Comparison of ENCODE assay signal across 10 cellular contexts in the genomic region with DNA sequence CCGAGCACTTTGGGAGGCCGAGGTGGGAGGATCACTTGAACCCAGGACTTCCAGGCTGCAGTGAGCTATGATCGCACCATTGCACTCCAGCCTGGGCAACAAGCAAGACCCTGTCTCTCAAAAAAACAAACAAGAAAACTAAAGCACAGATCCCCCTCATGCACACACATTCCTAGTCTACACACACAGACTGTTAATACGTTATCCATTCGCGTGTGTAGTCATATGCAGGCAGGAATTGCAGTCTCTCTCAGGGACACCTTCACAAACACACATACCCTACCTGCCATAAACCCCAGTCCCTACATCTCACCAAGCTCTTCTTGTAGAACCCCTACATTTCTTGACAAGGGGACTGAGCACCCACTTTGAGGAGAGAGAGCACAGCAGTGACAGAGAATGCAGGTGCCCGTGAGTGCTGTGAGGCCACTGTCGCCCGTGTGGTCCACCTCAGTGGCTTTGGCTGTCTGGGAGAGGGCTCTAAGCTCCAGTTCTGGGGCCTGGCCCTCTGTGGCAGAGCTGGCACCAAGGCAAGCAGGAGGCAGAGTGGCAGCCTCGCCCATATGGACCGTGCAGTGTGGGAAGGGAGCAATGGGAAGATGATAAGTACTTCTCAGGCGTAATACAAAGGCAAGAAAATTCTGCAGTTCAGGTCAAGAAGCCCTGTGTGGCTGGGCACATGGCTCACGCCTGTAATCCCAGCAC. TPM values are rescaled to one million over a fixed set of nuclear protein-coding genes. Genes with fewer than 3 reads are reported as not detected.
DNase-seq lines count a peak whose midpoint lies in the region; ATAC-seq, FAIRE-seq and TF ChIP-seq lines count a peak whose summit lies in the region.
"Had no signal": no experiment of that assay in that cellular context is flagged by ENCODE, and none has a peak within 500 bp of the region (broad histone marks: within the 10 kb centered on the region; RNA-seq: fewer than 3 reads in every experiment).

No MANE protein-coding gene starts in this region.

- DNase-seq in SK-N-SH (no peak), RCC 7860 (ENCODE audit: low spot score) (peak; percentile 15), osteoblast (ENCODE audit: insufficient read length, low spot score, missing footprints) (no peak), GM10248 (ENCODE audit: extremely low spot score) (no peak)
- no peak for DNase-seq in effector memory CD8-positive, alpha-beta T cell

- FAIRE-seq in RCC 7860 (lab: Jason Lieb, UNC) = no peak

- H2AFZ ChIP-seq in SK-N-SH (ENCODE audit: low read depth) (no peak overlapping the region), osteoblast (ENCODE audit: low read length) (no peak overlapping the region)

- H4K20me1 ChIP-seq in SK-N-SH (ENCODE audit: insufficient read depth) = no peaks in the 10 kb centered on the region
- no peaks in the 10 kb centered on the region for H4K20me1 ChIP-seq in osteoblast (ENCODE audit: insufficient read depth, low read length)

- no peak overlapping the region for H3K9ac ChIP-seq in SK-N-SH

- H3K4me3 ChIP-seq in SK-N-SH (ENCODE audit: low read depth in 2 of 2, low read length in 1 of 2) (0 out of 4 replicates have a peak overlapping the region, but pooled peaks of 1 of the 2 experiments have one; percentile 94), osteoblast (ENCODE audit: insufficient read depth, low read length) (peak overlapping the region; percentile 95)

- H3K27ac ChIP-seq in SK-N-SH (ENCODE audit: low read depth in 2 of 2, low read length in 1 of 2) (no peak overlapping the region), osteoblast (ENCODE audit: low read depth, low read length) (peak overlapping the region; percentile 93)
- H3K27ac ChIP-seq: SJCRH30 had no signal

- ATAC-seq in SK-N-SH treated with all-trans-retinoic acid at 6 μM for 48 hours (no peak), GM21367 (IDR thresholded peaks at IDR 0.05; ENCODE audit: unreplicated experiment) (no peak), GM18505 (IDR thresholded peaks at IDR 0.05; ENCODE audit: unreplicated experiment) (no peak)
- no peak for ATAC-seq in effector memory CD8-positive, alpha-beta T cell (replicated peaks)

- H3K4me1 ChIP-seq in SK-N-SH (ENCODE audit: control insufficient read depth in 1 of 2, insufficient read depth in 2 of 2, low read depth in 1 of 2, low read length in 1 of 2) (peaks cover 0 to 11% of the 10 kb centered on the region in 2 experiments; a peak in 1 of 4 replicates), osteoblast (ENCODE audit: insufficient read depth, low read length) (peaks cover 23% of the 10 kb centered on the region)
- H3K4me1 ChIP-seq: SJCRH30 had no signal

- no peaks in the 10 kb centered on the region for H3K27me3 Mint-ChIP-seq in effector memory CD8-positive, alpha-beta T cell

- H3K79me2 ChIP-seq in SK-N-SH (ENCODE audit: insufficient read depth) (no peaks in the 10 kb centered on the region), osteoblast (ENCODE audit: insufficient read depth, low read length) (peaks cover 10% of the 10 kb centered on the region)

- peak overlapping the region; percentile 82 to 84 for H3K4me3 Mint-ChIP-seq in effector memory CD8-positive, alpha-beta T cell

- CTCF ChIA-PET in SK-N-SH (lab: Yijun Ruan, JAX) = interaction anchor here (0.6 to 3.4 kb wide), 75 partner anchors 10 to 585 kb away, joined by 3 to 255 read pairs (median 5); partner anchors contain the start of genes GEMIN4, NXN, RFLNB and TIMM22
- CTCF ChIA-PET in GM10248 (lab: Yijun Ruan, JAX) = interaction anchor here (0.6 to 3.2 kb wide), 37 partner anchors 10 to 590 kb away, joined by 3 to 167 read pairs (median 4); partner anchors contain the start of genes NXN and TIMM22

- TF ChIP-seq CTCF in SK-N-SH (IDR thresholded peaks at IDR 0.05) = no peak
- no peak for TF ChIP-seq CTCF in osteoblast (IDR thresholded peaks at IDR 0.05; ENCODE audit: extremely low read depth, low read depth, low read length)
- TF ChIP-seq CTCF in GM10248 (IDR thresholded peaks at IDR 0.05; ENCODE audit: control extremely low read depth, extremely low read depth, low read depth, missing control alignments) = no peak

- 88% methylated on average over 13 of the region's 13 CpGs for WGBS in SK-N-SH (ENCODE audit: low lambda C conversion rate)

- H3K36me3 ChIP-seq in SK-N-SH (replicated peaks in 1 of 2; ENCODE audit: control insufficient read depth in 1 of 2, insufficient read depth in 2 of 2, low read length in 1 of 2) (peaks cover 0 to 5% of the 10 kb centered on the region in 2 experiments), osteoblast (ENCODE audit: insufficient read depth, low read length) (peaks cover 10% of the 10 kb centered on the region)
- H3K36me3 ChIP-seq: SJCRH30 had no signal

- no peak for TF ChIP-seq EP300 in SK-N-SH (IDR thresholded peaks at IDR 0.05; ENCODE audit: borderline replicate concordance in 1 of 2, low read depth in 1 of 2, low read length in 1 of 2)

- H3K4me1 Mint-ChIP-seq in effector memory CD8-positive, alpha-beta T cell (ENCODE audit: low read depth in 2 of 2) = peaks cover 51% of the 10 kb centered on the region in 2 donors

- no peak for TF ChIP-seq POLR2A in GM18505 (IDR thresholded peaks at IDR 0.05; ENCODE audit: borderline replicate concordance, extremely low read depth, insufficient read depth, insufficient read length)

- H3K9me2 ChIP-seq in SK-N-SH = no peaks in the 10 kb centered on the region

- no peak for TF ChIP-seq RAD21 in SK-N-SH (IDR thresholded peaks at IDR 0.05; ENCODE audit: low read length)

- H3K9me3 Mint-ChIP-seq in effector memory CD8-positive, alpha-beta T cell = no peaks in the 10 kb centered on the region

- H3K36me3 Mint-ChIP-seq in effector memory CD8-positive, alpha-beta T cell (ENCODE audit: insufficient read depth) = peaks cover 36% of the 10 kb centered on the region

- H3F3A ChIP-seq in SK-N-SH (replicated peaks; ENCODE audit: insufficient read depth) = peaks cover 4% of the 10 kb centered on the region

- H3K9me3 ChIP-seq in SK-N-SH (no peaks in the 10 kb centered on the region), osteoblast (ENCODE audit: low read depth, low read length) (no peaks in the 10 kb centered on the region)
- H3K9me3 ChIP-seq: SJCRH30, tibial nerve had no signal

- POLR2A ChIA-PET in SK-N-SH (lab: Yijun Ruan, JAX) (interaction anchor here (0.6 to 1.1 kb wide), 3 partner anchors 246 to 292 kb away, joined by 3 to 8 read pairs (median 4); no protein-coding TSS in a partner anchor), GM10248 (lab: Yijun Ruan, JAX) (no interaction called here)

- no peaks in the 10 kb centered on the region for H3K27me3 ChIP-seq in SK-N-SH (ENCODE audit: insufficient read depth)
- no peaks in the 10 kb centered on the region for H3K27me3 ChIP-seq in osteoblast (ENCODE audit: insufficient read depth, low read length)
- H3K27me3 ChIP-seq: SJCRH30, tibial nerve had no signal

- H3K4me2 ChIP-seq in SK-N-SH = peak overlapping the region; percentile 98
- peak overlapping the region; percentile 97 for H3K4me2 ChIP-seq in osteoblast (ENCODE audit: insufficient read depth, low read length)

- H3K27ac Mint-ChIP-seq in effector memory CD8-positive, alpha-beta T cell = peak overlapping the region; percentile 91 to 96

TF ChIP-seq in SK-N-SH, 30 proteins besides CTCF, POLR2A, EP300 and RAD21:
- no peak for TF ChIP-seq TEAD4 (IDR thresholded peaks at IDR 0.05; ENCODE audit: borderline replicate concordance, insufficient read depth)
- no peak for TF ChIP-seq FOSL2 (IDR thresholded peaks at IDR 0.05; ENCODE audit: borderline replicate concordance, low read depth)
- TF ChIP-seq CHD2 (IDR thresholded peaks at IDR 0.05; ENCODE audit: low read length, partially characterized antibody) = no peak
- TF ChIP-seq RXRA (IDR thresholded peaks at IDR 0.05; ENCODE audit: borderline replicate concordance, low read depth) = no peak
- no peak for TF ChIP-seq POLR2AphosphoS5 (IDR thresholded peaks at IDR 0.05; ENCODE audit: low read depth, low read length)
- TF ChIP-seq GATA2 (CRISPR knock-in tag; IDR thresholded peaks at IDR 0.05) = no peak
- TF ChIP-seq USF1 (IDR thresholded peaks at IDR 0.05; ENCODE audit: borderline replicate concordance, low read depth) = no peak

TF ChIP-seq in SK-N-SH treated with all-trans-retinoic acid at 6 μM for 48 hours, 23 proteins besides CTCF, POLR2A, EP300 and RAD21:
- TF ChIP-seq GLIS3 (CRISPR knock-in tag; IDR thresholded peaks at IDR 0.05) (no peak), TOX (CRISPR knock-in tag; IDR thresholded peaks at IDR 0.05; ENCODE audit: borderline replicate concordance) (no peak), POU6F1 (CRISPR knock-in tag; IDR thresholded peaks at IDR 0.05; ENCODE audit: borderline replicate concordance, low read depth) (no peak), BACH2 (CRISPR knock-in tag; IDR thresholded peaks at IDR 0.05; ENCODE audit: borderline replicate concordance) (no peak), CREB5 (CRISPR knock-in tag; IDR thresholded peaks at IDR 0.05; ENCODE audit: low read depth) (no peak)
TF ChIP-seq in SK-N-SH treated with all-trans-retinoic acid at 6 μM for 48 hours: peak in this region for 0.

RNA-seq across cellular contexts. Expression of gene RFLNB, which starts 34.2 kb away (rescaled TPM):
- 2.4 and 4.1 TPM in 2 replicates for polyA plus RNA-seq in SK-N-SH (2012; rRNA removed)
- polyA plus RNA-seq in SK-N-SH (2012; cell fraction: cytosol; rRNA removed) = 4.2 and 5.2 TPM in 2 replicates
- polyA plus RNA-seq in SK-N-SH (2012; cell fraction: nucleus; rRNA removed) = 2.1 and 2.5 TPM in 2 replicates
- total RNA-seq in osteoblast = 19.5 and 24.2 TPM in 2 replicates

RNA-seq across cellular contexts. Expression of gene RPH3AL, which starts 59.0 kb away (rescaled TPM):
- 2.9 and 4.4 TPM in 2 replicates for polyA plus RNA-seq in SK-N-SH (2012; rRNA removed)
- polyA plus RNA-seq in SK-N-SH (2012; cell fraction: cytosol; rRNA removed) = 1.8 and 2.5 TPM in 2 replicates
- 3.0 and 3.6 TPM in 2 replicates for polyA plus RNA-seq in SK-N-SH (2012; cell fraction: nucleus; rRNA removed)
- total RNA-seq in osteoblast = 2.9 and 3.2 TPM in 2 replicates
